ENCODE assay signal across 1 cellular context in genomic region chr7:973312-973711, GRCh38.
TF ChIP-seq lines count a peak whose summit lies in the region.

No MANE protein-coding gene starts in this region.

TF ChIP-seq in HCT116, 20 proteins besides CTCF, POLR2A, EP300 and RAD21:
- TF ChIP-seq CEBPB (IDR thresholded peaks at IDR 0.05; ENCODE audit: low read depth) (no peak), EZH2 (IDR thresholded peaks at IDR 0.05) (no peak), JUND (IDR thresholded peaks at IDR 0.05) (no peak), FOSL1 (IDR thresholded peaks at IDR 0.05; ENCODE audit: low read depth) (no peak), EGR1 (IDR thresholded peaks at IDR 0.05; ENCODE audit: low read depth) (no peak), ZFX (IDR thresholded peaks at IDR 0.05) (no peak), ATF3 (IDR thresholded peaks at IDR 0.05) (no peak), ZNF274 (IDR thresholded peaks at IDR 0.05; ENCODE audit: low read depth, low read length) (no peak), ZBTB33 (IDR thresholded peaks at IDR 0.05; ENCODE audit: extremely low read depth, insufficient replicate concordance, low read length) (no peak)
